In genomic region chr15:39745415-39745814, GRCh38 we compare ENCODE assay signal across 22 cellular contexts. TPM values are rescaled to one million over a fixed set of nuclear protein-coding genes. Genes with fewer than 3 reads are reported as not detected.
"Had no signal": no experiment of that assay in that cellular context is flagged by ENCODE, and none has a peak within 500 bp of the region (broad histone marks: within the 10 kb centered on the region; RNA-seq: fewer than 3 reads in every experiment).

No MANE protein-coding gene starts in this region.

- H2AFZ ChIP-seq: neural progenitor cell had no signal

- H3K4me1 ChIP-seq: neural progenitor cell, prostate gland, spleen, upper lobe of right lung, uterus had no signal

- H3K4me2 ChIP-seq: neural progenitor cell had no signal

- H3K4me3 ChIP-seq: neural progenitor cell, prostate gland, sigmoid colon, spleen, thoracic aorta, tibial nerve, upper lobe of right lung, uterus had no signal

- H3K9me3 Mint-ChIP-seq: effector memory CD8-positive, alpha-beta T cell; immature natural killer cell; memory B cell; naive B cell; natural killer cell treated with Interleukin-12 subunit alpha and Interleukin-12 subunit beta and Interleukin-15 and Interleukin-18, amount 100 ng/mL, for 72 hours; stimulated activated naive B cell treated with anti-CD40 and anti-IgM and Interleukin-4, amounts not matched to agents 10 μg/mL and 1 μg/mL and 100 μg/mL, for 72 hours; stimulated activated naive CD8-positive, alpha-beta T cell treated with anti-CD3 and anti-CD28 coated beads, Interleukin-15, Interleukin-2, amounts not matched to agents 100 ng/mL and 50 ng/mL, for 24 hours had no signal

- H3K27me3 ChIP-seq: neural progenitor cell, sigmoid colon, spleen, tibial nerve, upper lobe of right lung, uterus had no signal

- H3K9me3 ChIP-seq: prostate gland, sigmoid colon, spleen, thoracic aorta, tibial nerve, upper lobe of right lung, uterus had no signal

- H3K36me3 ChIP-seq: neural progenitor cell, prostate gland, sigmoid colon, spleen, thoracic aorta, tibial nerve, upper lobe of right lung, uterus had no signal

- ATAC-seq: left lobe of liver; natural killer cell treated with Interleukin-12 subunit alpha and Interleukin-12 subunit beta and Interleukin-15 and Interleukin-18, amount 100 ng/mL, for 72 hours; right cardiac atrium; stimulated activated naive B cell treated with anti-CD40 and anti-IgM and Interleukin-4, amounts not matched to agents 10 μg/mL and 1 μg/mL and 100 μg/mL, for 72 hours; upper lobe of right lung had no signal

- H3K4me1 Mint-ChIP-seq: memory B cell; naive B cell; stimulated activated naive B cell treated with anti-CD40 and anti-IgM and Interleukin-4, amounts not matched to agents 10 μg/mL and 1 μg/mL and 100 μg/mL, for 72 hours had no signal

- H3K27ac ChIP-seq: neural progenitor cell, prostate gland, sigmoid colon, spleen, thoracic aorta, tibial nerve, upper lobe of right lung, uterus had no signal

- H3K9ac ChIP-seq: neural progenitor cell had no signal

- H3K4me3 Mint-ChIP-seq: effector memory CD8-positive, alpha-beta T cell; memory B cell; naive B cell; natural killer cell treated with Interleukin-12 subunit alpha and Interleukin-12 subunit beta and Interleukin-15 and Interleukin-18, amount 100 ng/mL, for 72 hours; neural progenitor cell; stimulated activated naive B cell treated with anti-CD40 and anti-IgM and Interleukin-4, amounts not matched to agents 10 μg/mL and 1 μg/mL and 100 μg/mL, for 72 hours; stimulated activated naive CD8-positive, alpha-beta T cell treated with anti-CD3 and anti-CD28 coated beads, Interleukin-15, Interleukin-2, amounts not matched to agents 100 ng/mL and 50 ng/mL, for 24 hours had no signal

- H3K36me3 Mint-ChIP-seq: memory B cell; naive B cell; natural killer cell treated with Interleukin-12 subunit alpha and Interleukin-12 subunit beta and Interleukin-15 and Interleukin-18, amount 100 ng/mL, for 72 hours; stimulated activated naive B cell treated with anti-CD40 and anti-IgM and Interleukin-4, amounts not matched to agents 10 μg/mL and 1 μg/mL and 100 μg/mL, for 72 hours had no signal

- FAIRE-seq: endometrium, frontal cortex, keratinocyte had no signal

- H3K27ac Mint-ChIP-seq: effector memory CD8-positive, alpha-beta T cell; memory B cell; naive B cell; natural killer cell treated with Interleukin-12 subunit alpha and Interleukin-12 subunit beta and Interleukin-15 and Interleukin-18, amount 100 ng/mL, for 72 hours; neural progenitor cell; stimulated activated naive B cell treated with anti-CD40 and anti-IgM and Interleukin-4, amounts not matched to agents 10 μg/mL and 1 μg/mL and 100 μg/mL, for 72 hours; stimulated activated naive CD8-positive, alpha-beta T cell treated with anti-CD3 and anti-CD28 coated beads, Interleukin-15, Interleukin-2, amounts not matched to agents 100 ng/mL and 50 ng/mL, for 24 hours had no signal

- DNase-seq: cortex of kidney; effector memory CD8-positive, alpha-beta T cell; hypothalamus; naive B cell; right cardiac atrium; sigmoid colon; spleen; stimulated activated naive B cell treated with anti-CD40 and anti-IgM and Interleukin-4, amounts not matched to agents 10 μg/mL and 1 μg/mL and 100 μg/mL, for 72 hours; upper lobe of right lung; uterus had no signal

RNA-seq across cellular contexts. Expression of gene FSIP1, which starts 37.2 kb away (rescaled TPM):
- total RNA-seq: left lobe of liver had no signal
